Comparison of ENCODE assay signal across 17 cellular contexts in the genomic region with DNA sequence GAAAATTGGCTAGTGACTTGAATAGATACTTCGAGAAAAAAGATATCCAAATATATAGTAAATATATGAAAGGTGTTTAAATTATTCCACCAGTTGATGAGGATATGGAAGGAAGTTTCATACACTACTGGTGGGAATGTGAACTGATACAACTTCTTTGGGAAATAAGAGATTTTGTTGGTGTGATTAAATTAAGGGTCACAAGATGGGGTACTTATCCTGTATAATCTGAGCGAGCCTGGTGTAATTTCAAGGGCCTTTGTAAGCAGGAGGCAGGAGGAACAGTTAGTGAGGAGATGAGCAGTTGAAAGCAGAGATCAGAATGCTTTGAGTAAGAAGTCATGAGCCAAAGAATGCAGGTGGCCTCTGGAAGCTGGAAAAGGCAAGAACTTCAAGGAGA.
DNase-seq lines count a peak whose midpoint lies in the region; ATAC-seq and TF ChIP-seq lines count a peak whose summit lies in the region.
"Had no signal": no experiment of that assay in that cellular context is flagged by ENCODE, and none has a peak within 500 bp of the region (broad histone marks: within the 10 kb centered on the region; RNA-seq: fewer than 3 reads in every experiment).

No MANE protein-coding gene starts in this region.

- no peaks in the 10 kb centered on the region for H3K36me3 Mint-ChIP-seq in activated CD8-positive, alpha-beta T cell treated with anti-CD3 and anti-CD28 coated beads for 36 hours (ENCODE audit: low read depth)
- H3K36me3 Mint-ChIP-seq: naive B cell had no signal

- no peak for TF ChIP-seq CTCF in WERI-Rb-1 (IDR thresholded peaks at IDR 0.05; ENCODE audit: low read depth, low read length)
- no peak for TF ChIP-seq CTCF in activated CD8-positive, alpha-beta T cell treated with anti-CD3 and anti-CD28 coated beads for 36 hours (IDR thresholded peaks at IDR 0.05)

- H3K9me3 Mint-ChIP-seq in activated CD8-positive, alpha-beta T cell treated with anti-CD3 and anti-CD28 coated beads for 36 hours, result peaks cover 3% of the 10 kb centered on the region

- no peaks in the 10 kb centered on the region for H3K9me3 ChIP-seq in WERI-Rb-1 (ENCODE audit: severe bottlenecking)
- H3K9me3 ChIP-seq: MG63, prostate gland, uterus had no signal

- in situ Hi-C loops in KBM-7 (cut with MboI; ENCODE audit: low pct_unique_long_range_greater_than_20kb, low sequenced_read_pairs), result no loop called here

- intact Hi-C loops in activated CD8-positive, alpha-beta T cell treated with anti-CD3 and anti-CD28 coated beads for 36 hours (cut with micrococcal nuclease), result no loop called here

- CTCF ChIA-PET in activated CD8-positive, alpha-beta T cell treated with anti-CD3 and anti-CD28 coated beads for 36 hours (lab: Charles Lee), result no interaction called here

- no peaks in the 10 kb centered on the region for H3K27me3 Mint-ChIP-seq in activated CD8-positive, alpha-beta T cell treated with anti-CD3 and anti-CD28 coated beads for 36 hours
- H3K27me3 Mint-ChIP-seq: naive B cell; stimulated activated naive CD8-positive, alpha-beta T cell treated with anti-CD3 and anti-CD28 coated beads, Interleukin-15, Interleukin-2, amounts not matched to agents 100 ng/mL and 50 ng/mL, for 24 hours had no signal

- DNase-seq in Ammon's horn (ENCODE audit: low spot score) (peak; percentile 59), KBM-7 (peak; percentile 5), WERI-Rb-1 (peak; percentile 11), iPS-NIHi7 (ENCODE audit: extremely low spot score) (peak; percentile 12), NCI-H345 treated with DMSO at 0.1 percent for 48 hours (lab: John Stamatoyannopoulos, UW; ENCODE audit: unreplicated experiment) (no peak), EL (no peak)
- no peak for DNase-seq in activated CD8-positive, alpha-beta T cell treated with anti-CD3 and anti-CD28 coated beads for 36 hours
- DNase-seq: activated effector memory CD4-positive, alpha-beta T cell treated with Interleukin-2 at 50 U/mL for 16 hours; GF-D8; MG63; naive B cell; NCI-H2081; SHP77 treated with DMSO at 0.1 percent for 48 hours; uterus had no signal

- no peak for ATAC-seq in HG03439 (IDR thresholded peaks at IDR 0.05; ENCODE audit: unreplicated experiment)
- ATAC-seq in activated CD8-positive, alpha-beta T cell treated with anti-CD3 and anti-CD28 coated beads for 36 hours, result no peak

- no peaks in the 10 kb centered on the region for H3K27me3 ChIP-seq in WERI-Rb-1 (ENCODE audit: insufficient read depth, low read depth, severe bottlenecking)
- H3K27me3 ChIP-seq: MG63, uterus had no signal

- H3K36me3 ChIP-seq in WERI-Rb-1, result no peaks in the 10 kb centered on the region
- H3K36me3 ChIP-seq: MG63, prostate gland, uterus had no signal

- H3K27ac ChIP-seq in WERI-Rb-1, result no peak overlapping the region
- H3K27ac ChIP-seq: prostate gland, uterus had no signal

- POLR2A ChIA-PET in activated CD8-positive, alpha-beta T cell treated with anti-CD3 and anti-CD28 coated beads for 36 hours (lab: Charles Lee), result no interaction called here

- H3K4me3 ChIP-seq in WERI-Rb-1 (ENCODE audit: low read depth, low read length), result no peak overlapping the region
- H3K4me3 ChIP-seq: MG63, prostate gland, uterus had no signal

- H3K4me3 Mint-ChIP-seq in activated CD8-positive, alpha-beta T cell treated with anti-CD3 and anti-CD28 coated beads for 36 hours, result no peak overlapping the region
- H3K4me3 Mint-ChIP-seq: naive B cell; stimulated activated naive CD8-positive, alpha-beta T cell treated with anti-CD3 and anti-CD28 coated beads, Interleukin-15, Interleukin-2, amounts not matched to agents 100 ng/mL and 50 ng/mL, for 24 hours had no signal

- H3K4me1 Mint-ChIP-seq in activated CD8-positive, alpha-beta T cell treated with anti-CD3 and anti-CD28 coated beads for 36 hours (ENCODE audit: low read depth), result no peaks in the 10 kb centered on the region
- H3K4me1 Mint-ChIP-seq: naive B cell had no signal

- no peak overlapping the region for H3K27ac Mint-ChIP-seq in activated CD8-positive, alpha-beta T cell treated with anti-CD3 and anti-CD28 coated beads for 36 hours
- H3K27ac Mint-ChIP-seq: stimulated activated naive CD8-positive, alpha-beta T cell treated with anti-CD3 and anti-CD28 coated beads, Interleukin-15, Interleukin-2, amounts not matched to agents 100 ng/mL and 50 ng/mL, for 24 hours had no signal

Comparison
In these comparisons a context has a peak if more than half of its experiments do, and no peak if none do; other contexts are left out.
1. DNase-seq: peak in Ammon's horn (single experiment), KBM-7 (single experiment), WERI-Rb-1 (single experiment) and iPS-NIHi7 (single experiment); none in NCI-H345 treated with DMSO at 0.1 percent for 48 hours (single experiment), activated CD8-positive, alpha-beta T cell treated with anti-CD3 and anti-CD28 coated beads for 36 hours (single experiment) and EL (single experiment).